ENCODE assay signal across 8 cellular contexts in genomic region chr4:76758290-76758882, GRCh38.
DNase-seq lines count a peak whose midpoint lies in the region; ATAC-seq, FAIRE-seq and TF ChIP-seq lines count a peak whose summit lies in the region.

No MANE protein-coding gene starts in this region.

- no peak overlapping the region for H4K5ac ChIP-seq in H1 (ENCODE audit: insufficient read length, low read depth, low read length)

- no peak overlapping the region for H4K91ac ChIP-seq in H1 (replicated peaks; ENCODE audit: insufficient read length, low read length)

- no peaks in the 10 kb centered on the region for H4K20me1 ChIP-seq in H1 (replicated peaks in 1 of 2; ENCODE audit: control insufficient read depth in 1 of 2, insufficient read depth in 2 of 2, low read length in 2 of 2)

- no peak overlapping the region for H2BK120ac ChIP-seq in H1 (replicated peaks; ENCODE audit: low read depth, low read length)

- no peak overlapping the region for H2AK5ac ChIP-seq in H1 (ENCODE audit: low read depth, low read length)

- no peaks in the 10 kb centered on the region for H3K23me2 ChIP-seq in H1 (ENCODE audit: low read depth, low read length)

- TF ChIP-seq POLR2A in H1 (IDR thresholded peaks at IDR 0.05; ENCODE audit: control extremely low read depth in 1 of 2, low read depth in 2 of 2, low read length in 2 of 2) (no peak), lower leg skin (IDR thresholded peaks at IDR 0.05) (no peak)

- no peaks in the 10 kb centered on the region for H3K4me1 Mint-ChIP-seq in CD14-positive monocyte

- peak; percentile 93 for FAIRE-seq in H1 (lab: Jason Lieb, UNC)

- peaks cover 2 to 5% (median 4%) of the 10 kb centered on the region in 3 donors for H3K27me3 Mint-ChIP-seq in CD14-positive monocyte (ENCODE audit: low read depth in 3 of 3)

- no peak overlapping the region for H3K4me3 Mint-ChIP-seq in CD14-positive monocyte

- no peak overlapping the region for H3K23ac ChIP-seq in H1 (ENCODE audit: insufficient read length)

- H2AFZ ChIP-seq in H1 (ENCODE audit: low read length) = no peak overlapping the region

- TF ChIP-seq CTCF in CD14-positive monocyte (IDR thresholded peaks at IDR 0.05) = peak; percentile 84
- peak; percentile 44 to 68 (median 55) for TF ChIP-seq CTCF in H1 (IDR thresholded peaks at IDR 0.05; ENCODE audit: control extremely low read depth in 1 of 3, insufficient read depth in 1 of 3, low read depth in 1 of 3, low read length in 3 of 3)
- no peak for TF ChIP-seq CTCF in lower leg skin (IDR thresholded peaks at IDR 0.05)

- no peak overlapping the region for H3K4me2 ChIP-seq in H1 (ENCODE audit: insufficient read depth in 1 of 2, low read depth in 2 of 2, low read length in 2 of 2)

- CTCF ChIA-PET in H1 (lab: Charles Lee; ENCODE audit: partially characterized antibody) = interaction anchor here (0.7 to 4.1 kb wide), 45 partner anchors 8 to 579 kb away, joined by 3 to 37 read pairs (median 4); partner anchors contain the start of gene SHROOM3

- DNase-seq in CD14-positive monocyte (ENCODE audit: low spot score) = no peak
- peak; percentile 67 for DNase-seq in OCI-M1 (lab: John Stamatoyannopoulos, UW)
- DNase-seq in H1 (ENCODE audit: low read depth in 1 of 2, low spot score in 2 of 2) = peak in 1 of 2 experiments; percentile 55
- peak; percentile 56 for DNase-seq in midbrain (lab: John Stamatoyannopoulos, UW)
- no peak for DNase-seq in activated CD4-positive, alpha-beta T cell treated with anti-CD3 and anti-CD28 coated beads for 1 hour
- DNase-seq in NCI-H1048 (lab: John Stamatoyannopoulos, UW) = no peak
- DNase-seq in lower leg skin (ENCODE audit: low spot score in 2 of 2) = no peak

- no peak overlapping the region for H3K27ac Mint-ChIP-seq in CD14-positive monocyte

- no peak overlapping the region for H3K27ac ChIP-seq in H1 (ENCODE audit: low read depth, low read length)

- no peak overlapping the region for H2BK15ac ChIP-seq in H1 (ENCODE audit: low read length)

- no peak overlapping the region for H2BK5ac ChIP-seq in H1 (ENCODE audit: low read depth, low read length)

- no peak overlapping the region for H2BK12ac ChIP-seq in H1 (ENCODE audit: low read depth, low read length)

- no peak overlapping the region for H4K8ac ChIP-seq in H1 (ENCODE audit: extremely low read depth, insufficient read depth, low read length)

- no peak overlapping the region for H3K4me3 ChIP-seq in H1 (ENCODE audit: extremely low read depth in 1 of 4, insufficient read depth in 2 of 4, low read depth in 3 of 4, low read length in 4 of 4)
- no peak overlapping the region for H3K4me3 ChIP-seq in lower leg skin (ENCODE audit: low read depth, poor library complexity, severe bottlenecking)

- no peaks in the 10 kb centered on the region for H3K36me3 Mint-ChIP-seq in CD14-positive monocyte

- no peak overlapping the region for H3K14ac ChIP-seq in H1 (ENCODE audit: insufficient read length)

- H3K4ac ChIP-seq in H1 (replicated peaks; ENCODE audit: insufficient read length, low read depth, low read length) = no peak overlapping the region

- no peaks in the 10 kb centered on the region for H3K4me1 ChIP-seq in H1 (replicated peaks in 1 of 4; ENCODE audit: control insufficient read depth in 3 of 4, insufficient read depth in 4 of 4, low read length in 3 of 4)

- no peak overlapping the region for H2BK20ac ChIP-seq in H1 (ENCODE audit: low read length)

- no peak overlapping the region for H3K9ac ChIP-seq in H1 (replicated peaks in 1 of 4; ENCODE audit: extremely low read depth in 1 of 4, low read depth in 3 of 4, low read length in 3 of 4)

- no peak for TF ChIP-seq EP300 in H1 (IDR thresholded peaks at IDR 0.05; ENCODE audit: borderline replicate concordance in 1 of 2, low read depth in 2 of 2, low read length in 2 of 2)

- ATAC-seq in GM21786 (IDR thresholded peaks at IDR 0.05; ENCODE audit: unreplicated experiment) = peak; percentile 40

- no peaks in the 10 kb centered on the region; the same call in 1 of the 2 replicates for H3K79me1 ChIP-seq in H1 (ENCODE audit: low read depth, low read length)

- TF ChIP-seq RAD21 in H1 (IDR thresholded peaks at IDR 0.05 in 1 of 2, conservative IDR thresholded peaks at IDR 0.05 in 1 of 2; ENCODE audit: low read depth in 2 of 2, low read length in 2 of 2) = peak; percentile 42 to 61

- peaks cover 13 to 65% (median 39%) of the 10 kb centered on the region in 4 experiments for H3K36me3 ChIP-seq in H1 (ENCODE audit: control insufficient read depth in 2 of 4, insufficient read depth in 4 of 4, low read length in 3 of 4)

- no peak overlapping the region for H3K56ac ChIP-seq in H1 (replicated peaks; ENCODE audit: insufficient read length, low read depth, low read length)

- no peak overlapping the region for H3K18ac ChIP-seq in H1 (ENCODE audit: extremely low read depth, low read length)

- POLR2A ChIA-PET in H1 (lab: Charles Lee; ENCODE audit: partially characterized antibody) = interaction anchor here (0.7 to 1.6 kb wide), 2 partner anchors 71 to 95 kb away, joined by 3 to 4 read pairs; no protein-coding TSS in a partner anchor

- no peaks in the 10 kb centered on the region for H3K79me2 ChIP-seq in H1 (ENCODE audit: control insufficient read depth in 1 of 2, insufficient read depth in 2 of 2, low read length in 2 of 2)

- intact Hi-C loops in CD14-positive monocyte (cut with micrococcal nuclease) (loop anchor here (5.0 kb wide), 2 partner anchors 241 to 246 kb away; no protein-coding TSS in a partner anchor), lower leg skin (cut with DNase I; ENCODE audit: low total_unique reads) (loop anchor here (5.0 kb wide), 1 partner anchor 246 kb away; no protein-coding TSS in a partner anchor)

- H3K27me3 ChIP-seq in H1 (replicated peaks in 1 of 4; ENCODE audit: control insufficient read depth in 3 of 4, extremely low read depth in 1 of 4, insufficient read depth in 3 of 4, low read length in 3 of 4) = no peaks in the 10 kb centered on the region

- peaks cover 0 to 3% (median 0%) of the 10 kb centered on the region in 7 donors for H3K9me3 Mint-ChIP-seq in CD14-positive monocyte

- no peaks in the 10 kb centered on the region for H3K9me3 ChIP-seq in H1 (ENCODE audit: insufficient read depth in 2 of 2, low read depth in 1 of 2, low read length in 1 of 2)

- WGBS in H1 (ENCODE audit: extremely low coverage in 1 of 2, insufficient coverage in 1 of 2, insufficient read length in 1 of 2, insufficient replicate concordance in 2 of 2, low coverage in 1 of 2, low lambda C conversion rate in 2 of 2, missing lambda C conversion rate in 1 of 2), 2 experiments = 66% methylated on average over 3 of the region's 4 CpGs; no CpG with 5 or more reads in 1 of the 2 experiments
- 36 to 38% methylated on average over 4 of the region's 4 CpGs for WGBS in lower leg skin, 2 donors

TF ChIP-seq in H1, 55 proteins besides CTCF, POLR2A, EP300 and RAD21:
- TF ChIP-seq JUN (IDR thresholded peaks at IDR 0.05; ENCODE audit: low read depth, low read length) (no peak), CHD1 (IDR thresholded peaks at IDR 0.05; ENCODE audit: low read depth, low read length) (no peak), YY1 (IDR thresholded peaks at IDR 0.05; ENCODE audit: low read depth, low read length) (0 out of 2 replicates have a peak, but pooled peaks have one; percentile 53), BRCA1 (IDR thresholded peaks at IDR 0.05; ENCODE audit: low read depth, low read length) (no peak), SIX5 (IDR thresholded peaks at IDR 0.05; ENCODE audit: low read depth, low read length) (no peak)

Comparison
In these comparisons a context has a peak if more than half of its experiments do, and no peak if none do; other contexts are left out.
1. DNase-seq: peak in OCI-M1 (single experiment) and midbrain (single experiment); none in CD14-positive monocyte (single experiment), activated CD4-positive, alpha-beta T cell treated with anti-CD3 and anti-CD28 coated beads for 1 hour (single experiment), NCI-H1048 (single experiment) and lower leg skin (0 of 2).
2. CTCF ChIP-seq: peak in CD14-positive monocyte (single experiment) and H1 (3 of 3); none in lower leg skin (0 of 3).